In genomic region chr3:154310840-154311239, GRCh38 we compare ENCODE assay signal across 21 cellular contexts. TPM values are rescaled to one million over a fixed set of nuclear protein-coding genes. Genes with fewer than 3 reads are reported as not detected.
DNase-seq lines count a peak whose midpoint lies in the region; ATAC-seq and TF ChIP-seq lines count a peak whose summit lies in the region.
"Had no signal": no experiment of that assay in that cellular context is flagged by ENCODE, and none has a peak within 500 bp of the region (broad histone marks: within the 10 kb centered on the region; RNA-seq: fewer than 3 reads in every experiment).

No MANE protein-coding gene starts in this region.

- no peaks in the 10 kb centered on the region for H3K27me3 ChIP-seq in esophagus squamous epithelium
- H3K27me3 ChIP-seq: ascending aorta, tibial nerve had no signal

- peak; percentile 20 for DNase-seq in AG20443 (ENCODE audit: low spot score)
- DNase-seq in HFFc6: peak; percentile 18
- DNase-seq in choroid plexus epithelial cell (ENCODE audit: low read depth): peak; percentile 79
- peak; percentile 86 for DNase-seq in iris pigment epithelial cell (ENCODE audit: low read depth)
- DNase-seq in NCI-H526 treated with DMSO at 0.1 percent for 48 hours (lab: John Stamatoyannopoulos, UW): no peak
- no peak for DNase-seq in effector memory CD8-positive, alpha-beta T cell
- DNase-seq in NCI-H345 (lab: John Stamatoyannopoulos, UW): no peak
- DNase-seq in esophagus squamous epithelium (lab: John Stamatoyannopoulos, UW): no peak
- DNase-seq: activated CD8-positive, alpha-beta T cell treated with anti-CD3 and anti-CD28 coated beads for 36 hours; activated naive CD4-positive, alpha-beta T cell treated with anti-CD3 and anti-CD28 coated beads, Interleukin-2, amount 10 ng/mL, durations not matched to agents 7 days and 5 days; MM.1S; NCI-H1417 treated with DMSO at 0.1 percent for 48 hours; NCI-H2081 treated with DMSO at 0.1 percent for 48 hours; NK-92 treated with Interleukin-12 subunit alpha and Interleukin-12 subunit beta, amount 100 ng/mL, for 24 hours; psoas muscle; SIG-M5; stimulated activated CD8-positive, alpha-beta memory T cell treated with anti-CD3 and anti-CD28 coated beads, Interleukin-4, amount 100 ng/mL, for 48 hours had no signal

- no peaks in the 10 kb centered on the region for H3K27me3 Mint-ChIP-seq in HFFc6 (ENCODE audit: insufficient read depth)
- no peaks in the 10 kb centered on the region for H3K27me3 Mint-ChIP-seq in effector memory CD8-positive, alpha-beta T cell
- H3K27me3 Mint-ChIP-seq: activated CD8-positive, alpha-beta T cell treated with anti-CD3 and anti-CD28 coated beads for 36 hours; activated naive CD4-positive, alpha-beta T cell treated with anti-CD3 and anti-CD28 coated beads, Interleukin-2, amount 10 ng/mL, durations not matched to agents 7 days and 5 days had no signal

- H3K4me3 Mint-ChIP-seq in HFFc6: no peak overlapping the region
- no peak overlapping the region for H3K4me3 Mint-ChIP-seq in effector memory CD8-positive, alpha-beta T cell
- H3K4me3 Mint-ChIP-seq: activated CD8-positive, alpha-beta T cell treated with anti-CD3 and anti-CD28 coated beads for 36 hours; activated naive CD4-positive, alpha-beta T cell treated with anti-CD3 and anti-CD28 coated beads, Interleukin-2, amount 10 ng/mL, durations not matched to agents 7 days and 5 days; CD14-positive monocyte had no signal

- TF ChIP-seq CTCF in HFFc6 (IDR thresholded peaks at IDR 0.05): no peak
- TF ChIP-seq CTCF in choroid plexus epithelial cell (conservative IDR thresholded peaks at IDR 0.05; ENCODE audit: low read depth, low read length): no peak
- TF ChIP-seq CTCF in esophagus squamous epithelium (IDR thresholded peaks at IDR 0.05): no peak

- H3K4me3 ChIP-seq in choroid plexus epithelial cell (ENCODE audit: low read depth, low read length) (no peak overlapping the region), esophagus squamous epithelium (no peak overlapping the region)
- H3K4me3 ChIP-seq: ascending aorta, psoas muscle, tibial nerve had no signal

- H3K27ac Mint-ChIP-seq in HFFc6: 0 out of 2 replicates have a peak overlapping the region, but pooled peaks have one; percentile 8
- no peak overlapping the region for H3K27ac Mint-ChIP-seq in effector memory CD8-positive, alpha-beta T cell
- H3K27ac Mint-ChIP-seq: activated CD8-positive, alpha-beta T cell treated with anti-CD3 and anti-CD28 coated beads for 36 hours; activated naive CD4-positive, alpha-beta T cell treated with anti-CD3 and anti-CD28 coated beads, Interleukin-2, amount 10 ng/mL, durations not matched to agents 7 days and 5 days had no signal

- intact Hi-C loops in esophagus squamous epithelium (cut with DNase I): no loop called here

- H3K27ac ChIP-seq in esophagus squamous epithelium: no peak overlapping the region
- H3K27ac ChIP-seq: ascending aorta, psoas muscle, tibial nerve had no signal

- H3K9me3 ChIP-seq in esophagus squamous epithelium: no peaks in the 10 kb centered on the region
- H3K9me3 ChIP-seq: ascending aorta, psoas muscle, tibial nerve had no signal

- peaks cover 3 to 95% (median 20%) of the 10 kb centered on the region in 3 donors for H3K36me3 ChIP-seq in esophagus squamous epithelium

- H3K9me3 Mint-ChIP-seq in HFFc6: no peaks in the 10 kb centered on the region
- no peaks in the 10 kb centered on the region for H3K9me3 Mint-ChIP-seq in effector memory CD8-positive, alpha-beta T cell
- H3K9me3 Mint-ChIP-seq: activated CD8-positive, alpha-beta T cell treated with anti-CD3 and anti-CD28 coated beads for 36 hours; activated naive CD4-positive, alpha-beta T cell treated with anti-CD3 and anti-CD28 coated beads, Interleukin-2, amount 10 ng/mL, durations not matched to agents 7 days and 5 days; CD14-positive monocyte had no signal

- no peaks in the 10 kb centered on the region for H3K4me1 ChIP-seq in esophagus squamous epithelium
- H3K4me1 ChIP-seq: ascending aorta had no signal

- H3K4me1 Mint-ChIP-seq in HFFc6 (ENCODE audit: low read depth): peaks cover 17% of the 10 kb centered on the region
- H3K4me1 Mint-ChIP-seq in effector memory CD8-positive, alpha-beta T cell (ENCODE audit: low read depth in 2 of 2): peaks cover 9 to 19% of the 10 kb centered on the region in 2 donors
- H3K4me1 Mint-ChIP-seq: CD14-positive monocyte had no signal

- no peak for ATAC-seq in effector memory CD8-positive, alpha-beta T cell (replicated peaks)
- ATAC-seq: activated CD4-positive, CD25-positive, alpha-beta regulatory T cell treated with anti-CD3 and anti-CD28 coated beads, Interleukin-2, amount 50 U/mL, for 24 hours; activated CD8-positive, alpha-beta T cell treated with anti-CD3 and anti-CD28 coated beads for 36 hours had no signal

- TF ChIP-seq POLR2A in esophagus squamous epithelium (IDR thresholded peaks at IDR 0.05): no peak

- peaks cover 39% of the 10 kb centered on the region for H3K36me3 Mint-ChIP-seq in HFFc6 (ENCODE audit: low read depth)
- peaks cover 79% of the 10 kb centered on the region for H3K36me3 Mint-ChIP-seq in effector memory CD8-positive, alpha-beta T cell (ENCODE audit: insufficient read depth)

RNA-seq across cellular contexts. Expression of gene DHX36, which starts 13.4 kb away (rescaled TPM):
- total RNA-seq in HFFc6 (2021; fragmentation: NEBNext Ultra II Directional; extraction: Animal tissue kit (Norgen Biotek cat#: 25700)): 10 to 100 TPM; 49.3 to 62.9 (median 55.7) TPM
- total RNA-seq in esophagus squamous epithelium: 10 to 100 TPM; 16.5 to 59.1 (median 39.7) TPM

Comparison
In these comparisons a context has a peak if more than half of its experiments do, and no peak if none do; other contexts are left out.
1. DNase-seq: peak in AG20443 (single experiment), HFFc6 (single experiment), choroid plexus epithelial cell (single experiment) and iris pigment epithelial cell (single experiment); none in NCI-H526 treated with DMSO at 0.1 percent for 48 hours (single experiment), effector memory CD8-positive, alpha-beta T cell (0 of 3), NCI-H345 (single experiment) and esophagus squamous epithelium (single experiment).